27 cellular contexts compared by ENCODE assay signal in genomic region chr3:184937611-184938010, GRCh38.
A peak's percentile ranks its signal among the peaks of the same experiment; 100 is the strongest.
DNase-seq lines count a peak whose midpoint lies in the region; ATAC-seq, FAIRE-seq and TF ChIP-seq lines count a peak whose summit lies in the region.
"Had no signal": no experiment of that assay in that cellular context is flagged by ENCODE, and none has a peak within 500 bp of the region (broad histone marks: within the 10 kb centered on the region; RNA-seq: fewer than 3 reads in every experiment).

No MANE protein-coding gene starts in this region.

- TF ChIP-seq EP300 in HepG2 (IDR thresholded peaks at IDR 0.05; ENCODE audit: low read depth in 2 of 2, low read length in 2 of 2): no peak
- TF ChIP-seq EP300 in HepG2 (CRISPR knock-in tag; IDR thresholded peaks at IDR 0.05; ENCODE audit: borderline replicate concordance): no peak

- FAIRE-seq in HepG2 (lab: Jason Lieb, UNC): no peak
- FAIRE-seq: endometrium had no signal

- H2AFZ ChIP-seq in HepG2 (ENCODE audit: low read length) (no peak overlapping the region), OCI-LY7 (ENCODE audit: low read length) (no peak overlapping the region)

- TF ChIP-seq CTCF in HepG2 (CRISPR knock-in tag; IDR thresholded peaks at IDR 0.05): no peak
- no peak for TF ChIP-seq CTCF in right lobe of liver (IDR thresholded peaks at IDR 0.05)
- TF ChIP-seq CTCF in epithelial cell of esophagus (IDR thresholded peaks at IDR 0.05; ENCODE audit: insufficient read depth, low read depth, low read length, missing control alignments): no peak
- TF ChIP-seq CTCF in OCI-LY7 (conservative IDR thresholded peaks at IDR 0.05; ENCODE audit: low read length): no peak

- WGBS in HepG2 (ENCODE audit: low lambda C conversion rate): 96% methylated on average over 4 of the region's 4 CpGs
- WGBS in right lobe of liver (ENCODE audit: insufficient coverage, low coverage, low lambda C conversion rate, missing lambda C conversion rate): 84% methylated on average over 4 of the region's 4 CpGs

- H3K27ac ChIP-seq in HepG2 (ENCODE audit: extremely low read length, insufficient read depth, low read length) (no peak overlapping the region), right lobe of liver (no peak overlapping the region), OCI-LY7 (ENCODE audit: low read depth, low read length, poor library complexity, severe bottlenecking) (no peak overlapping the region)
- H3K27ac ChIP-seq: adrenal gland, left ventricle myocardium inferior, psoas muscle, uterus had no signal

- H3K27me3 ChIP-seq in HepG2 (ENCODE audit: control insufficient read depth in 1 of 2, insufficient read depth in 2 of 2, low read length in 2 of 2) (no peaks in the 10 kb centered on the region), right lobe of liver (no peaks in the 10 kb centered on the region)
- H3K27me3 ChIP-seq: adrenal gland, uterus had no signal

- H3K4me2 ChIP-seq in HepG2 (ENCODE audit: low read depth, low read length) (no peak overlapping the region), OCI-LY7 (ENCODE audit: low read length) (no peak overlapping the region)

- H3K79me2 ChIP-seq in HepG2 (ENCODE audit: insufficient read depth, low read length): no peaks in the 10 kb centered on the region
- no peaks in the 10 kb centered on the region for H3K79me2 ChIP-seq in OCI-LY7 (ENCODE audit: insufficient read depth, low read depth, low read length)

- CTCF ChIA-PET in HepG2 (lab: Yijun Ruan, JAX; ENCODE audit: low intra/inter-chr PET ratio, low total read pairs): no interaction called here
- CTCF ChIA-PET in OCI-LY7 (lab: Charles Lee; ENCODE audit: unreplicated experiment): no interaction called here

- no peak for TF ChIP-seq RAD21 in HepG2 (CRISPR knock-in tag; IDR thresholded peaks at IDR 0.05)

- no peak overlapping the region for H3K9ac ChIP-seq in HepG2 (ENCODE audit: insufficient read depth, low read depth, low read length)

- peak; percentile 1 for DNase-seq in HepG2 (ENCODE audit: low spot score)
- DNase-seq in right lobe of liver: no peak
- peak; percentile 19 for DNase-seq in OCI-M1 (lab: John Stamatoyannopoulos, UW)
- peak; percentile 4 for DNase-seq in epithelial cell of esophagus (ENCODE audit: low read depth)
- no peak for DNase-seq in AG20443 (ENCODE audit: low spot score)
- DNase-seq in activated CD4-positive, alpha-beta T cell treated with anti-CD3 and anti-CD28 coated beads, Interleukin-2, amount 50 U/mL, for 1 hour: no peak
- DNase-seq in OCI-LY7 (ENCODE audit: low spot score): no peak
- DNase-seq: activated CD4-positive, alpha-beta T cell treated with anti-CD3 and anti-CD28 coated beads, Interleukin-2, amount 10 ng/mL, durations not matched to agents 24 days and 14 days; activated naive CD4-positive, alpha-beta T cell treated with Interleukin-2 at 50 U/mL for 16 hours; activated T-cell treated with anti-CD3 and anti-CD28 coated beads, Interleukin-2, amount 50 U/mL, for 48 hours; adrenal gland; cerebellar nuclear complex; glutamatergic neuron; GOT3; islet precursor cell; left ventricle myocardium inferior; naive B cell; NCI-H1105 treated with DMSO at 0.1 percent for 48 hours; NCI-H2029 treated with DMSO at 0.1 percent for 48 hours; NCI-H2227 treated with DMSO at 0.1 percent for 48 hours; NCI-H526 treated with DMSO at 0.1 percent for 48 hours; occipital lobe; psoas muscle; stimulated activated naive CD4-positive, alpha-beta T cell treated with Interleukin-2 at 50 U/mL for 16 hours; uterus had no signal

- H3K4me1 ChIP-seq in HepG2 (ENCODE audit: insufficient read depth, low read length): no peaks in the 10 kb centered on the region
- no peaks in the 10 kb centered on the region for H3K4me1 ChIP-seq in right lobe of liver
- peaks cover 5% of the 10 kb centered on the region for H3K4me1 ChIP-seq in OCI-LY7 (ENCODE audit: insufficient read depth, low read length, poor library complexity, severe bottlenecking)
- H3K4me1 ChIP-seq: adrenal gland, left ventricle myocardium inferior, psoas muscle, uterus had no signal

- TF ChIP-seq POLR2A in HepG2 (IDR thresholded peaks at IDR 0.05; ENCODE audit: insufficient read depth in 1 of 2, low read depth in 2 of 2, low read length in 2 of 2) (no peak), right lobe of liver (IDR thresholded peaks at IDR 0.05) (no peak)

- no peak for ATAC-seq in HepG2
- no peak for ATAC-seq in right lobe of liver
- ATAC-seq in HG02571 (IDR thresholded peaks at IDR 0.05; ENCODE audit: unreplicated experiment): no peak
- ATAC-seq: psoas muscle had no signal

- H3K9me2 ChIP-seq in OCI-LY7 (ENCODE audit: insufficient read depth, low read length): no peaks in the 10 kb centered on the region

- POLR2A ChIA-PET in HepG2 (lab: Yijun Ruan, JAX) (no interaction called here), OCI-LY7 (lab: Charles Lee) (interaction anchor here (1.1 to 1.2 kb wide), 2 partner anchors 11 to 287 kb away, joined by 7 to 10 read pairs; no protein-coding TSS in a partner anchor)

- BruUV-seq in HepG2 (replicated peaks; lab: Mats Ljungman, UMichigan) (no TSS peak), OCI-LY7 (replicated peaks; lab: Mats Ljungman, UMichigan) (no TSS peak)

- intact Hi-C loops in HepG2 (cut with micrococcal nuclease; ENCODE audit: unreplicated experiment) (no loop called here), right lobe of liver (cut with DNase I) (no loop called here), OCI-LY7 (cut with micrococcal nuclease; ENCODE audit: unreplicated experiment) (no loop called here)

- H3K36me3 ChIP-seq in HepG2 (replicated peaks in 1 of 2; ENCODE audit: control insufficient read depth in 1 of 2, insufficient read depth in 2 of 2, low read length in 2 of 2): peaks cover 0 to 7% of the 10 kb centered on the region in 2 experiments; a peak in 2 of 5 replicates
- H3K36me3 ChIP-seq in right lobe of liver: no peaks in the 10 kb centered on the region
- 0 out of 2 replicates have a peak, but pooled peaks cover 4% of the 10 kb centered on the region for H3K36me3 ChIP-seq in OCI-LY7 (ENCODE audit: insufficient read depth, low read length)
- H3K36me3 ChIP-seq: adrenal gland, uterus had no signal

- H4K20me1 ChIP-seq in HepG2 (ENCODE audit: insufficient read depth, low read length): peaks cover 3% of the 10 kb centered on the region; the same call in 1 of the 2 replicates
- H4K20me1 ChIP-seq in OCI-LY7 (ENCODE audit: insufficient read depth, low read length): no peaks in the 10 kb centered on the region

- no peaks in the 10 kb centered on the region for H3K9me3 ChIP-seq in HepG2 (ENCODE audit: low read length)
- no peaks in the 10 kb centered on the region for H3K9me3 ChIP-seq in right lobe of liver
- H3K9me3 ChIP-seq in OCI-LY7 (ENCODE audit: low read length): no peaks in the 10 kb centered on the region
- H3K9me3 ChIP-seq: adrenal gland, left ventricle myocardium inferior, psoas muscle, uterus had no signal

- H3K4me3 ChIP-seq in HepG2 (replicated peaks in 1 of 3; ENCODE audit: insufficient read depth in 1 of 3, low read depth in 2 of 3, low read length in 3 of 3) (no peak overlapping the region), right lobe of liver (no peak overlapping the region), epithelial cell of esophagus (ENCODE audit: low read length) (no peak overlapping the region), OCI-LY7 (ENCODE audit: low read depth, low read length, poor library complexity, severe bottlenecking) (no peak overlapping the region)
- H3K4me3 ChIP-seq: adrenal gland, left ventricle myocardium inferior, psoas muscle, uterus had no signal

- in situ Hi-C loops in HepG2 (cut with HindIII; ENCODE audit: extremely low pct_ligation_motif_present, low pct_unique_long_range_greater_than_20kb): no loop called here

TF ChIP-seq in HepG2, 621 proteins besides CTCF, POLR2A, EP300 and RAD21 (continues in another document):
- TF ChIP-seq ZNF501 (CRISPR knock-in tag; IDR thresholded peaks at IDR 0.05) (no peak), HMGXB3 (CRISPR knock-in tag; IDR thresholded peaks at IDR 0.05; ENCODE audit: borderline replicate concordance) (no peak), CREBL2 (CRISPR knock-in tag; IDR thresholded peaks at IDR 0.05; ENCODE audit: borderline replicate concordance) (no peak), JARID2 (CRISPR knock-in tag; IDR thresholded peaks at IDR 0.05; ENCODE audit: insufficient replicate concordance) (no peak), ARHGAP35 (CRISPR knock-in tag; IDR thresholded peaks at IDR 0.05; ENCODE audit: borderline replicate concordance) (no peak), ZNF230 (CRISPR knock-in tag; IDR thresholded peaks at IDR 0.05) (no peak), HNRNPUL1 (IDR thresholded peaks at IDR 0.05; ENCODE audit: low read depth, low read length) (no peak), ZBTB38 (CRISPR knock-in tag; IDR thresholded peaks at IDR 0.05) (no peak), KAT2B (IDR thresholded peaks at IDR 0.05; ENCODE audit: borderline replicate concordance, low read depth, low read length) (no peak)

Comparison
In these comparisons a context has a peak if more than half of its experiments do, and no peak if none do; other contexts are left out.
1. DNase-seq: peak in HepG2 (single experiment), OCI-M1 (single experiment) and epithelial cell of esophagus (single experiment); none in right lobe of liver (0 of 3), AG20443 (single experiment), activated CD4-positive, alpha-beta T cell treated with anti-CD3 and anti-CD28 coated beads, Interleukin-2, amount 50 U/mL, for 1 hour (single experiment) and OCI-LY7 (single experiment).